Comparison of ENCODE assay signal across 1 cellular context in the genomic region with DNA sequence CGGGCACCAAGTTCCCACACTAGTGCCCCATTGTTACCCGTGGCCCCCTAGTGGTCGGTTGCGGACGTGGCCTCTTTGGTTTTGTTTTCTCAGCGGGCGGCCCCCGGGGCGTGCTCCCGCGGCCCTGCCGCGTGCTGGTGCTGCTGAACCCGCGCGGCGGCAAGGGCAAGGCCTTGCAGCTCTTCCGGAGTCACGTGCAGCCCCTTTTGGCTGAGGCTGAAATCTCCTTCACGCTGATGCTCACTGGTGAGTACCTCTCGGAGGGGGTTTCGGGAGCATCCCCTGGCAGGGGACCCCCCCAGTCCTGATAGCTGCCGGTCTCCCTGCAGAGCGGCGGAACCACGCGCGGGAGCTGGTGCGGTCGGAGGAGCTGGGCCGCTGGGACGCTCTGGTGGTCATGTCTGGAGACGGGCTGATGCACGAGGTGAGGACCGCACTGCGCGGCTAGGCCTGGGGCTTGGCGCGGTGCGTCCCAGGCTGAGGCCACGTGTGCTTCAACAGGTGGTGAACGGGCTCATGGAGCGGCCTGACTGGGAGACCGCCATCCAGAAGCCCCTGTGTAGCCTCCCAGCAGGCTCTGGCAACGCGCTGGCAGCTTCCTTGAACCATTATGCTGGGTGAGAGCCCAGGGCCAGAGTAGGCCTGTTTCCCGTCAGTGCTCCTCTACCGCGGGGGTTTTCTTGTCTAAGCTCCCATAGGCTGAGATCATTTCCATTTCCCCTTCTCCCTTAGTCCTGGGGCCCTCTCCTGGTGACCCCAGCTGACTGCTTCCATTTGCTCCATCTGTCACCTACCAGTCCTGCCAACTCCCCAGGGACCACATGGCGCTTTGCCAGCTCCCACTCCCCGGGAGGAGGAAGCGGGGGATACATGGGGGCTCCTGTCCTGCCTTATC.
TF ChIP-seq lines count a peak whose summit lies in the region.

No MANE protein-coding gene starts in this region.

TF ChIP-seq in GM12878, 131 proteins besides CTCF, POLR2A, EP300 and RAD21 (continued from another document):
- TF ChIP-seq SKIL (IDR thresholded peaks at IDR 0.05; ENCODE audit: low read depth, poor library complexity, severe bottlenecking) (no peak), SREBF1 (IDR thresholded peaks at IDR 0.05; ENCODE audit: low read length) (no peak), ZBTB4 (CRISPR knock-in tag; IDR thresholded peaks at IDR 0.05) (no peak), ZBED1 (IDR thresholded peaks at IDR 0.05; ENCODE audit: borderline replicate concordance) (no peak), RCOR1 (conservative IDR thresholded peaks at IDR 0.05; ENCODE audit: low read depth, low read length) (no peak)
- TF ChIP-seq, protein P1, sequence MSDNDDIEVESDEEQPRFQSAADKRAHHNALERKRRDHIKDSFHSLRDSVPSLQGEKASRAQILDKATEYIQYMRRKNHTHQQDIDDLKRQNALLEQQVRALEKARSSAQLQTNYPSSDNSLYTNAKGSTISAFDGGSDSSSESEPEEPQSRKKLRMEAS (IDR thresholded peaks at IDR 0.05; ENCODE audit: low read depth, low read length), result peak; percentile 54; the same call in 1 of the 2 replicates
